In the genomic region with DNA sequence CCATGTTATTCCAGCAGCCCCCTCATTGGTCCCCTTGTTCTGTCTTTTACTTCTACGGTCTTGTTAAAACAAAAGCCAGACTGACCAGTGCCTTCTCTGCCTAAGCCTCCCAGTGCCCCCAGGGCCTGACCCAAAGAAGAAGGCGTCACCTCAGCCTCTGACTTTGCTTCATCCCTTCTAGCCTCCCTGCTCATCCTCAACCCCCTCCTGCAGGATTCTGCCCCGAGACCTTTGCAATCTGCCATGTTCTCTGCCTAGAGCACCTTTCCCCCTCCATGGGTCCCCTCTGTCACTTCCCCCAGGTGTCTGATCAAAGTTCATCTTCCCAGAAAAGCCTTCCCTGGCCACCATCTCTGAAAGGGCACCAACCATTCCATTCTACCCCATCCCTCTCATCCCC, we compare ENCODE assay signal across 28 cellular contexts.
"Had no signal": no experiment of that assay in that cellular context is flagged by ENCODE, and none has a peak within 500 bp of the region (broad histone marks: within the 10 kb centered on the region; RNA-seq: fewer than 3 reads in every experiment).

No MANE protein-coding gene starts in this region.

- H3K4me1 ChIP-seq: colonic mucosa, esophagus muscularis mucosa, esophagus squamous epithelium, foreskin keratinocyte, gastrocnemius medialis, gastroesophageal sphincter, heart left ventricle, heart right ventricle had no signal

- H3K4me3 ChIP-seq: colonic mucosa, coronary artery, dorsolateral prefrontal cortex, esophagus muscularis mucosa, esophagus squamous epithelium, gastrocnemius medialis, gastroesophageal sphincter, heart left ventricle, heart right ventricle had no signal

- H3K9me3 ChIP-seq: colonic mucosa, esophagus muscularis mucosa, esophagus squamous epithelium, gastrocnemius medialis, gastroesophageal sphincter, heart left ventricle, heart right ventricle had no signal

- ATAC-seq: effector memory CD8-positive, alpha-beta T cell; esophagus mucosa; foreskin keratinocyte; gastrocnemius medialis; gastroesophageal sphincter; heart right ventricle had no signal

- H3K36me3 ChIP-seq: colonic mucosa, esophagus muscularis mucosa, esophagus squamous epithelium, gastrocnemius medialis, gastroesophageal sphincter, heart left ventricle, heart right ventricle had no signal

- H3K4me3 Mint-ChIP-seq: dendritic cell treated with granulocyte-macrophage colony-stimulating factor and Interleukin-4, amounts not matched to agents 40 ng/mL and 50 ng/mL, for 4 days; effector memory CD8-positive, alpha-beta T cell; endodermal cell had no signal

- H3K9me3 Mint-ChIP-seq: dendritic cell treated with granulocyte-macrophage colony-stimulating factor and Interleukin-4, amounts not matched to agents 40 ng/mL and 50 ng/mL, for 4 days; effector memory CD8-positive, alpha-beta T cell; endodermal cell had no signal

- H3K27me3 ChIP-seq: colonic mucosa, foreskin keratinocyte had no signal

- FAIRE-seq: colon, endometrium, endothelial cell of umbilical vein, frontal cortex had no signal

- DNase-seq: colonic mucosa; cortex of kidney; dermis blood vessel endothelial cell; dorsolateral prefrontal cortex; effector CD4-positive, alpha-beta T cell; effector CD8-positive, alpha-beta T cell; effector memory CD4-positive, alpha-beta T cell; effector memory CD8-positive, alpha-beta T cell; endodermal cell; erythroblast; esophagus squamous epithelium; foreskin fibroblast; foreskin keratinocyte; foreskin melanocyte; gastrocnemius medialis; head of caudate nucleus; heart left ventricle; heart right ventricle had no signal

- H3K27ac ChIP-seq: colonic mucosa, coronary artery, dorsolateral prefrontal cortex, epithelial cell of prostate, esophagus muscularis mucosa, esophagus squamous epithelium, foreskin keratinocyte, gastrocnemius medialis, gastroesophageal sphincter, heart left ventricle, heart right ventricle had no signal

- H3K27ac Mint-ChIP-seq: dendritic cell treated with granulocyte-macrophage colony-stimulating factor and Interleukin-4, amounts not matched to agents 40 ng/mL and 50 ng/mL, for 4 days; effector memory CD8-positive, alpha-beta T cell; endodermal cell had no signal

- H3K4me1 Mint-ChIP-seq: endodermal cell had no signal
